In the genomic region with DNA sequence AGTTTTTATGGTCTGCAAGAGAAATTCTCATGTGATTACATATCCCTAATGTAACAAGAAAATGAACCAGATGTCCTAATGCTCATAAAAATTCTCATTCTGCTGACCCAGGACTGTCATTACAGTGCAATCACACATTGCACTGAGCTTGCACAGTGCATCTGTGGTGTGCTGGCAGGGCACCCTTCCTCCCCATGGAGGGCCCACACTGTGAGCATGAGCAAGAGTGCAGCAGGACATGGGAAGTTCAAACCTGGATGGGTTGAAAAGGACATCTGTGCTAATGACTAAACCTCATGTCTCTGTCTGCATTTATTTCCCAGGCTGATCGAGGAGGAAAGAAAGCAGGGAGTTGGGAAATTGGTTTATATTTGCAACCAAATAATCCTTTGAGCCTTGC, we compare ENCODE assay signal across 17 cellular contexts.
A peak's percentile ranks its signal among the peaks of the same experiment; 100 is the strongest.
DNase-seq lines count a peak whose midpoint lies in the region; ATAC-seq and TF ChIP-seq lines count a peak whose summit lies in the region.
"Had no signal": no experiment of that assay in that cellular context is flagged by ENCODE, and none has a peak within 500 bp of the region (broad histone marks: within the 10 kb centered on the region; RNA-seq: fewer than 3 reads in every experiment).

No MANE protein-coding gene starts in this region.

- H3K27ac ChIP-seq in fibroblast of lung (ENCODE audit: insufficient read depth, low read length) (no peak overlapping the region), mesendoderm (ENCODE audit: low read depth, low read length) (no peak overlapping the region)
- H3K27ac ChIP-seq: C4-2B, colonic mucosa, tibial artery had no signal

- no peaks in the 10 kb centered on the region for H3K27me3 Mint-ChIP-seq in activated naive CD4-positive, alpha-beta T cell treated with anti-CD3 and anti-CD28 coated beads for 36 hours (ENCODE audit: low read depth)
- H3K27me3 Mint-ChIP-seq: activated naive CD8-positive, alpha-beta T cell treated with anti-CD3 and anti-CD28 coated beads, Interleukin-2, amount 10 ng/mL, durations not matched to agents 7 days and 5 days had no signal

- no peak overlapping the region for H2AK5ac ChIP-seq in mesendoderm (ENCODE audit: low read length)

- no peaks in the 10 kb centered on the region for H3K9me3 Mint-ChIP-seq in activated naive CD4-positive, alpha-beta T cell treated with anti-CD3 and anti-CD28 coated beads for 36 hours
- H3K9me3 Mint-ChIP-seq: activated naive CD8-positive, alpha-beta T cell treated with anti-CD3 and anti-CD28 coated beads, Interleukin-2, amount 10 ng/mL, durations not matched to agents 7 days and 5 days had no signal

- H3K4me2 ChIP-seq in fibroblast of lung (ENCODE audit: extremely low read depth, insufficient read depth, low read length) (no peak overlapping the region), mesendoderm (ENCODE audit: low read length) (no peak overlapping the region)

- H3K36me3 ChIP-seq in fibroblast of lung (ENCODE audit: control insufficient read depth, insufficient read depth, low read length) (peaks cover 2% of the 10 kb centered on the region), mesendoderm (ENCODE audit: control insufficient read depth, insufficient read depth, low read length) (peaks cover 3% of the 10 kb centered on the region)
- H3K36me3 ChIP-seq: colonic mucosa had no signal

- no peak overlapping the region for H3K23ac ChIP-seq in mesendoderm (ENCODE audit: low read length)

- no CpG with 5 or more reads among the region's 1 CpG for WGBS in mesendoderm (ENCODE audit: extremely low coverage, insufficient coverage, low lambda C conversion rate)

- peak; percentile 9 for DNase-seq in AG20443 (ENCODE audit: low spot score)
- peak; percentile 48 for DNase-seq in LHCN-M2 (ENCODE audit: low read depth)
- DNase-seq in fibroblast of lung (ENCODE audit: low read depth in 2 of 2) = peak; percentile 44 to 97
- DNase-seq in pons (ENCODE audit: low spot score) = peak; percentile 14
- DNase-seq in activated naive CD4-positive, alpha-beta T cell treated with anti-CD3 and anti-CD28 coated beads for 36 hours = no peak
- DNase-seq in mesendoderm = no peak
- DNase-seq in activated effector memory CD4-positive, alpha-beta T cell treated with anti-CD3 and anti-CD28 coated beads, Interleukin-2, amount 50 U/mL, for 16 hours = no peak
- DNase-seq: activated naive CD8-positive, alpha-beta T cell treated with anti-CD3 and anti-CD28 coated beads, Interleukin-2, amount 10 ng/mL, durations not matched to agents 7 days and 5 days; activated T-cell treated with anti-CD3 and anti-CD28 coated beads for 4 hours; colonic mucosa; mammary epithelial cell; NCI-H1105 treated with DMSO at 0.1 percent for 48 hours; nucleus accumbens; tibial artery had no signal

- H3K18ac ChIP-seq in mesendoderm (ENCODE audit: low read length) = no peak overlapping the region

- H2BK15ac ChIP-seq in mesendoderm (replicated peaks; ENCODE audit: low read depth) = no peak overlapping the region

- no peak overlapping the region for H3K9ac ChIP-seq in fibroblast of lung (ENCODE audit: insufficient read depth, low read length)
- H3K9ac ChIP-seq in mesendoderm (ENCODE audit: low read length) = no peak overlapping the region

- no peak overlapping the region for H3K4me3 Mint-ChIP-seq in activated naive CD4-positive, alpha-beta T cell treated with anti-CD3 and anti-CD28 coated beads for 36 hours
- H3K4me3 Mint-ChIP-seq: activated naive CD8-positive, alpha-beta T cell treated with anti-CD3 and anti-CD28 coated beads, Interleukin-2, amount 10 ng/mL, durations not matched to agents 7 days and 5 days had no signal

- H2AFZ ChIP-seq in fibroblast of lung (ENCODE audit: low read length) = no peak overlapping the region

- H3K79me2 ChIP-seq in fibroblast of lung (ENCODE audit: control insufficient read depth, insufficient read depth, low read length) (no peaks in the 10 kb centered on the region), mesendoderm (ENCODE audit: control insufficient read depth, insufficient read depth, low read length) (no peaks in the 10 kb centered on the region)

- H3K4me1 ChIP-seq in fibroblast of lung (ENCODE audit: control insufficient read depth, extremely low read depth, insufficient read depth, low read length) (peaks cover 4% of the 10 kb centered on the region), mesendoderm (ENCODE audit: control insufficient read depth, low read depth, low read length) (no peaks in the 10 kb centered on the region)
- H3K4me1 ChIP-seq: colonic mucosa, tibial artery had no signal

- no peak for TF ChIP-seq CTCF in fibroblast of lung (conservative IDR thresholded peaks at IDR 0.05 in 1 of 2, IDR thresholded peaks at IDR 0.05 in 1 of 2; ENCODE audit: low read depth in 1 of 2, low read length in 2 of 2)

- intact Hi-C loops in activated naive CD4-positive, alpha-beta T cell treated with anti-CD3 and anti-CD28 coated beads for 36 hours (cut with micrococcal nuclease) = no loop called here

- H3K9me3 ChIP-seq in fibroblast of lung (ENCODE audit: control insufficient read depth, insufficient read depth, low read depth, low read length) = no peaks in the 10 kb centered on the region
- H3K9me3 ChIP-seq: colonic mucosa, tibial artery had no signal

- H4K5ac ChIP-seq in mesendoderm (ENCODE audit: low read length) = no peak overlapping the region

- CTCF ChIA-PET in activated naive CD4-positive, alpha-beta T cell treated with anti-CD3 and anti-CD28 coated beads for 36 hours (lab: Charles Lee) = interaction anchor here (0.9 to 1.1 kb wide), 2 partner anchors 12 to 527 kb away, joined by 3 to 4 read pairs; no protein-coding TSS in a partner anchor

- no peak for ATAC-seq in HG03045 (IDR thresholded peaks at IDR 0.05; ENCODE audit: unreplicated experiment)
- ATAC-seq: K562 had no signal

- H4K8ac ChIP-seq in mesendoderm (ENCODE audit: low read depth, low read length) = no peak overlapping the region

- no peak overlapping the region for H2BK5ac ChIP-seq in mesendoderm (ENCODE audit: low read length)

- H3K4ac ChIP-seq in mesendoderm (ENCODE audit: low read depth, low read length) = no peak overlapping the region

- no peaks in the 10 kb centered on the region for H3K79me1 ChIP-seq in mesendoderm (ENCODE audit: low read length)

- H3K27ac Mint-ChIP-seq in activated naive CD4-positive, alpha-beta T cell treated with anti-CD3 and anti-CD28 coated beads for 36 hours = no peak overlapping the region
- H3K27ac Mint-ChIP-seq: activated naive CD8-positive, alpha-beta T cell treated with anti-CD3 and anti-CD28 coated beads, Interleukin-2, amount 10 ng/mL, durations not matched to agents 7 days and 5 days had no signal

- H3K27me3 ChIP-seq in fibroblast of lung (ENCODE audit: control insufficient read depth, insufficient read depth, low read length) (no peaks in the 10 kb centered on the region), mesendoderm (ENCODE audit: insufficient read depth, low read length, poor library complexity) (no peaks in the 10 kb centered on the region)
- H3K27me3 ChIP-seq: colonic mucosa, tibial artery had no signal

- no peaks in the 10 kb centered on the region for H3K36me3 Mint-ChIP-seq in activated naive CD4-positive, alpha-beta T cell treated with anti-CD3 and anti-CD28 coated beads for 36 hours (ENCODE audit: low read depth)
- H3K36me3 Mint-ChIP-seq: activated naive CD8-positive, alpha-beta T cell treated with anti-CD3 and anti-CD28 coated beads, Interleukin-2, amount 10 ng/mL, durations not matched to agents 7 days and 5 days had no signal

- no peak overlapping the region for H3K56ac ChIP-seq in mesendoderm (ENCODE audit: low read length)

- H3K4me1 Mint-ChIP-seq in activated naive CD4-positive, alpha-beta T cell treated with anti-CD3 and anti-CD28 coated beads for 36 hours (ENCODE audit: low read depth) = no peaks in the 10 kb centered on the region
- H3K4me1 Mint-ChIP-seq: activated naive CD8-positive, alpha-beta T cell treated with anti-CD3 and anti-CD28 coated beads, Interleukin-2, amount 10 ng/mL, durations not matched to agents 7 days and 5 days had no signal

- H2BK120ac ChIP-seq in mesendoderm (ENCODE audit: low read depth, low read length) = no peak overlapping the region

- H4K20me1 ChIP-seq in fibroblast of lung (ENCODE audit: control insufficient read depth, extremely low read depth, insufficient read depth, low read length) = no peaks in the 10 kb centered on the region

- H3K4me3 ChIP-seq in fibroblast of lung (replicated peaks in 1 of 4; ENCODE audit: control extremely low read depth in 1 of 4, insufficient read depth in 1 of 4, low read depth in 3 of 4, low read length in 4 of 4) (no peak overlapping the region), mesendoderm (ENCODE audit: low read length) (no peak overlapping the region)
- H3K4me3 ChIP-seq: colonic mucosa, K562, tibial artery had no signal

Comparison
In these comparisons a context has a peak if more than half of its experiments do, and no peak if none do; other contexts are left out.
1. DNase-seq: peak in AG20443 (single experiment), LHCN-M2 (single experiment), fibroblast of lung (2 of 2) and pons (single experiment); none in activated naive CD4-positive, alpha-beta T cell treated with anti-CD3 and anti-CD28 coated beads for 36 hours (single experiment), mesendoderm (single experiment) and activated effector memory CD4-positive, alpha-beta T cell treated with anti-CD3 and anti-CD28 coated beads, Interleukin-2, amount 50 U/mL, for 16 hours (single experiment).